8 cellular contexts compared by ENCODE assay signal in the genomic region with DNA sequence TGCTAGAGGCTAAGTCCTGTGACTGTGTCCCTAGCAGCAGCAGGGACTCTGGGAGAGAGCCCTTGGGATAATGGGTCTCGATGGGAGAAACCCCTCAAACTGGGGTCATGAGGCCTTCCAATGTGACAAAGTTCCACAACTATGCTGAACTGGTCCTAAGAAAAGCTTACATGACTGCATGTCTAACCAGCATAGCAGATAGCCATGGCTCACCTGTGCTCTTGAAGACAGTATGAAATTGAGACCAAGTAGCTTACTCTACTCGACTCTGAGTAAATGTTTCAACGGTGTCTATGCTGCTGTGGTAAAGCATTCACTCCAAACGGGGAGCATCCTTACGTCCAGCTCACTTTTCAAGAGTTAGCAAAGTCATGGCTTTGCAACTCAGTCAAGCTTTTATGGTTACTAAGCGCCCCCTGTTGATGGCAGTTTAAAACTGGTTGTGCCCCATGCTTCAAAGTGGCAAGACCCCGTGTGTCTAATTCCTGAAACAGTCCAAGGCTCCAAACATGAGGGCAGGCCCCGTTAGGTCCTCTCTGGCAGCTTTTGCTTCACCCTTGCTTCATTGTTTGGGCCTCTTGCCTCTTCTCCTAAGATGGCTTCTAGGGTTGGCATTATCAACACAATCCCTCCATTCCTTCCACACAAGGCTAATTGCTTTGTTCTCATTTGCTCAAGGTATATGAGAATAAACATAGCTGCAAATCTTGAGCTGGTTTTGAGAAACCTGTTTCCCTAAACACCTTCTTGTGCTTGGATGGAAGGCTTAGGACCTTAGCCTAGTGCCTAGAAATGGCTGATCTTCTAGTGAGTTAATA. TPM values are rescaled to one million over a fixed set of nuclear protein-coding genes. Genes with fewer than 3 reads are reported as not detected.
A peak's percentile ranks its signal among the peaks of the same experiment; 100 is the strongest.
DNase-seq lines count a peak whose midpoint lies in the region; ATAC-seq and TF ChIP-seq lines count a peak whose summit lies in the region.

No MANE protein-coding gene starts in this region.

- no peak overlapping the region for H4K91ac ChIP-seq in mesenchymal stem cell (ENCODE audit: low read length)

- H3K9me3 Mint-ChIP-seq in activated CD8-positive, alpha-beta T cell treated with anti-CD3 and anti-CD28 coated beads for 36 hours = no peaks in the 10 kb centered on the region

- H3K36me3 Mint-ChIP-seq in activated CD8-positive, alpha-beta T cell treated with anti-CD3 and anti-CD28 coated beads for 36 hours (ENCODE audit: low read depth) = no peaks in the 10 kb centered on the region

- H3K36me3 ChIP-seq in effector memory CD4-positive, alpha-beta T cell (ENCODE audit: control insufficient read depth, insufficient read depth, low read length) = no peaks in the 10 kb centered on the region
- H3K36me3 ChIP-seq in mesenchymal stem cell (ENCODE audit: control insufficient read depth in 1 of 2, insufficient read depth in 2 of 2, low read depth in 1 of 2, low read length in 2 of 2) = no peaks in the 10 kb centered on the region

- H3K79me1 ChIP-seq in mesenchymal stem cell (replicated peaks; ENCODE audit: low read length, poor library complexity, severe bottlenecking) = no peaks in the 10 kb centered on the region

- H2BK15ac ChIP-seq in mesenchymal stem cell (ENCODE audit: low read depth, poor library complexity, severe bottlenecking) = no peak overlapping the region

- H3K4me3 Mint-ChIP-seq in activated CD8-positive, alpha-beta T cell treated with anti-CD3 and anti-CD28 coated beads for 36 hours = no peak overlapping the region

- no peak overlapping the region for H3K4me3 ChIP-seq in effector memory CD4-positive, alpha-beta T cell (ENCODE audit: insufficient read depth, low read depth, low read length, poor library complexity, severe bottlenecking)
- H3K4me3 ChIP-seq in mesenchymal stem cell (ENCODE audit: insufficient read depth in 1 of 2, low read depth in 1 of 2, low read length in 2 of 2) = no peak overlapping the region

- H3K4me1 ChIP-seq in effector memory CD4-positive, alpha-beta T cell (ENCODE audit: control insufficient read depth, insufficient read depth, low read length, poor library complexity, severe bottlenecking) = no peaks in the 10 kb centered on the region
- H3K4me1 ChIP-seq in mesenchymal stem cell (ENCODE audit: control insufficient read depth, insufficient read depth, low read depth, low read length) = no peaks in the 10 kb centered on the region

- peak overlapping the region; percentile 31 for H4K8ac ChIP-seq in mesenchymal stem cell (ENCODE audit: low read length)

- peak; percentile 74 for TF ChIP-seq CTCF in activated CD8-positive, alpha-beta T cell treated with anti-CD3 and anti-CD28 coated beads for 36 hours (IDR thresholded peaks at IDR 0.05)

- no peaks in the 10 kb centered on the region for H3K27me3 ChIP-seq in effector memory CD4-positive, alpha-beta T cell (replicated peaks; ENCODE audit: control insufficient read depth, insufficient read depth, low read length, poor library complexity, severe bottlenecking)
- H3K27me3 ChIP-seq in mesenchymal stem cell (ENCODE audit: control insufficient read depth in 1 of 2, insufficient read depth in 1 of 2, low read length in 2 of 2) = peaks cover 34 to 56% of the 10 kb centered on the region in 2 experiments

- no peak overlapping the region for H3K4me2 ChIP-seq in mesenchymal stem cell (ENCODE audit: low read length, poor library complexity, severe bottlenecking)

- no peak overlapping the region for H2BK120ac ChIP-seq in mesenchymal stem cell (ENCODE audit: low read depth, low read length)

- H2BK5ac ChIP-seq in mesenchymal stem cell (ENCODE audit: low read depth, low read length, poor library complexity, severe bottlenecking) = no peak overlapping the region

- no peak overlapping the region for H3K23ac ChIP-seq in mesenchymal stem cell (ENCODE audit: low read length in 2 of 2)

- peak; percentile 45 for DNase-seq in NCI-H2227 (lab: John Stamatoyannopoulos, UW; ENCODE audit: unreplicated experiment)
- no peak for DNase-seq in NCI-H2227 treated with DMSO at 0.1 percent for 48 hours (lab: John Stamatoyannopoulos, UW)
- DNase-seq in NCI-H510A (lab: John Stamatoyannopoulos, UW) = peak; percentile 10
- DNase-seq in activated CD8-positive, alpha-beta T cell treated with anti-CD3 and anti-CD28 coated beads for 36 hours = peak; percentile 82
- peak; percentile 15 to 58 (median 36) for DNase-seq in effector memory CD4-positive, alpha-beta T cell
- peak; percentile 81 for DNase-seq in mesenchymal stem cell
- peak; percentile 28 to 30 for DNase-seq in stimulated activated CD8-positive, alpha-beta memory T cell treated with anti-CD3 and anti-CD28 coated beads, Interleukin-2, amount 100 ng/mL, for 48 hours (ENCODE audit: low read depth in 2 of 2)

- H3K27me3 Mint-ChIP-seq in activated CD8-positive, alpha-beta T cell treated with anti-CD3 and anti-CD28 coated beads for 36 hours = peaks cover 5% of the 10 kb centered on the region

- no peaks in the 10 kb centered on the region for H3K9me3 ChIP-seq in effector memory CD4-positive, alpha-beta T cell (ENCODE audit: control insufficient read depth, low read length)
- no peaks in the 10 kb centered on the region for H3K9me3 ChIP-seq in mesenchymal stem cell (ENCODE audit: control insufficient read depth, low read length)

- no peak overlapping the region for H2AFZ ChIP-seq in mesenchymal stem cell (ENCODE audit: low read depth, low read length)

- no peak overlapping the region for H3K27ac Mint-ChIP-seq in activated CD8-positive, alpha-beta T cell treated with anti-CD3 and anti-CD28 coated beads for 36 hours

- POLR2A ChIA-PET in activated CD8-positive, alpha-beta T cell treated with anti-CD3 and anti-CD28 coated beads for 36 hours (lab: Charles Lee) = interaction anchor here (0.8 to 1.3 kb wide), 2 partner anchors 10 to 46 kb away, joined by 3 read pairs; no protein-coding TSS in a partner anchor

- H3K14ac ChIP-seq in mesenchymal stem cell (ENCODE audit: low read length in 2 of 2) = no peak overlapping the region

- no peak overlapping the region for H3K27ac ChIP-seq in effector memory CD4-positive, alpha-beta T cell (ENCODE audit: insufficient read depth, low read length, poor library complexity, severe bottlenecking)
- H3K27ac ChIP-seq in mesenchymal stem cell (ENCODE audit: low read length, poor library complexity, severe bottlenecking) = no peak overlapping the region

- no peak overlapping the region for H3K4ac ChIP-seq in mesenchymal stem cell (ENCODE audit: low read depth in 1 of 2, low read length in 2 of 2)

- intact Hi-C loops in activated CD8-positive, alpha-beta T cell treated with anti-CD3 and anti-CD28 coated beads for 36 hours (cut with micrococcal nuclease) = loop anchor here (1.0 to 10.0 kb wide), 4 partner anchors 108 to 689 kb away; no protein-coding TSS in a partner anchor

- peaks cover 13% of the 10 kb centered on the region for H3K4me1 Mint-ChIP-seq in activated CD8-positive, alpha-beta T cell treated with anti-CD3 and anti-CD28 coated beads for 36 hours (ENCODE audit: low read depth)

- ATAC-seq in HG02884 (IDR thresholded peaks at IDR 0.05; ENCODE audit: unreplicated experiment) = peak; percentile 60
- peak; percentile 70 for ATAC-seq in activated CD8-positive, alpha-beta T cell treated with anti-CD3 and anti-CD28 coated beads for 36 hours

- peak overlapping the region; percentile 13 for H3K9ac ChIP-seq in mesenchymal stem cell (ENCODE audit: low read length)

- H3K18ac ChIP-seq in mesenchymal stem cell (ENCODE audit: low read depth in 1 of 2, low read length in 2 of 2) = no peak overlapping the region

- CTCF ChIA-PET in activated CD8-positive, alpha-beta T cell treated with anti-CD3 and anti-CD28 coated beads for 36 hours (lab: Charles Lee) = interaction anchor here (0.6 to 5.1 kb wide), 69 partner anchors 9 to 829 kb away, joined by 3 to 183 read pairs (median 5); a partner anchor contains a TSS

- WGBS in mesenchymal stem cell = 23% methylated on average over 8 of the region's 8 CpGs

- peak overlapping the region; percentile 9 for H2AK5ac ChIP-seq in mesenchymal stem cell (ENCODE audit: low read length, severe bottlenecking)

- H2BK12ac ChIP-seq in mesenchymal stem cell (ENCODE audit: low read length in 2 of 2) = no peak overlapping the region

RNA-seq across cellular contexts. Expression of a gene that starts 46.6 kb away (rescaled TPM):
- total RNA-seq in activated CD8-positive, alpha-beta T cell treated with anti-CD3 and anti-CD28 coated beads for 36 hours = 10 to 100 TPM; 54.3 to 55.5 TPM
- polyA plus RNA-seq in mesenchymal stem cell (2013, experiment 1 of 2) = 34.1 TPM
- 35.7 TPM for polyA plus RNA-seq in mesenchymal stem cell (2013, experiment 2 of 2)
